In the genomic region with DNA sequence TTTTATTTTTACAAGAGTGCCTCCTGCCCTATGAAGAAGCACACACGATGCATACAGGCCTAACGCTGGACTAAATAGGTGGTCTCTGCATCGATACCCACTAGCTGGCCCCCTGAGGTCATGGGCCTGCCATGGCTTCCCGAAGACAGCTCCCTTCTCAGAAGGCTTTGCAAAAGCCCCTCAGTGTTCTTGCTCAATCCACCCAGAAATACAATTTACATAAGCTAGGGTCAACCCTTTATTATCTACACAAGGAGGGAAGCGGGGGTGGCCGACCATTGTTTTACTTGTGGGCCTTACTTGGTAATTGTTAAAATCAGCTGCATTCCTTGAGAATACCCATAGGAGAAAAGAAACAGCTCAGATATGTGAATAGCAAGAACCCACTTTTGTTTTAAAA, we compare ENCODE assay signal across 1 cellular context.
TF ChIP-seq lines count a peak whose summit lies in the region.

No MANE protein-coding gene starts in this region.

TF ChIP-seq in H1, 55 proteins besides CTCF, POLR2A, EP300 and RAD21:
- TF ChIP-seq CEBPB (IDR thresholded peaks at IDR 0.05; ENCODE audit: low read depth, low read length) (peak; percentile 92), TEAD4 (IDR thresholded peaks at IDR 0.05; ENCODE audit: low read depth, low read length) (no peak), CBX8 (IDR thresholded peaks at IDR 0.05; ENCODE audit: borderline replicate concordance, low read depth, low read length) (no peak)
TF ChIP-seq in H1: peak in this region for 1.
